Comparison of ENCODE assay signal across 1 cellular context in genomic region chr4:73069338-73070071, GRCh38.
TF ChIP-seq lines count a peak whose summit lies in the region.

Gene COX18 (minus strand): TSS chr4:73069716. CDS start chr4:73069649, 67 bp downstream.

TF ChIP-seq in HepG2, 621 proteins besides CTCF, POLR2A, EP300 and RAD21 (continued from another document and continues in another):
- TF ChIP-seq ZNF704 (CRISPR knock-in tag; IDR thresholded peaks at IDR 0.05; ENCODE audit: borderline replicate concordance), result peak; percentile 96
- TF ChIP-seq POGK (CRISPR knock-in tag; conservative IDR thresholded peaks at IDR 0.05), result peak; percentile 89
- peak; percentile 53; the same call in 1 of the 2 replicates for TF ChIP-seq E2F5 (CRISPR knock-in tag; conservative IDR thresholded peaks at IDR 0.05)
- no peak for TF ChIP-seq TRIM24 (CRISPR knock-in tag; IDR thresholded peaks at IDR 0.05)
- TF ChIP-seq RNF2 (conservative IDR thresholded peaks at IDR 0.05; ENCODE audit: low read depth), result peak; percentile 53
- no peak for TF ChIP-seq ZNF3 (CRISPR knock-in tag; IDR thresholded peaks at IDR 0.05)
- no peak for TF ChIP-seq ZFP62 (CRISPR knock-in tag; IDR thresholded peaks at IDR 0.05)
- TF ChIP-seq ZNF441 (CRISPR knock-in tag; IDR thresholded peaks at IDR 0.05; ENCODE audit: borderline replicate concordance), result peak; percentile 36
- TF ChIP-seq ATF2 (CRISPR knock-in tag; IDR thresholded peaks at IDR 0.05), result peak; percentile 99
- no peak for TF ChIP-seq SP1 (IDR thresholded peaks at IDR 0.05)
- peak; percentile 88 for TF ChIP-seq SP1 (CRISPR knock-in tag; IDR thresholded peaks at IDR 0.05)
- 0 out of 2 replicates have a peak, but pooled peaks have one; percentile 77 for TF ChIP-seq ZNF33B (CRISPR knock-in tag; IDR thresholded peaks at IDR 0.05)
- TF ChIP-seq KIAA2018 (CRISPR knock-in tag; IDR thresholded peaks at IDR 0.05; ENCODE audit: borderline replicate concordance), result peak; percentile 87; the same call in 1 of the 2 replicates
- no peak for TF ChIP-seq TOE1 (CRISPR knock-in tag; IDR thresholded peaks at IDR 0.05)
- TF ChIP-seq ZNF431 (CRISPR knock-in tag; IDR thresholded peaks at IDR 0.05; ENCODE audit: borderline replicate concordance, low read depth), result peak; percentile 80
- 0 out of 2 replicates have a peak, but pooled peaks have one; percentile 89 for TF ChIP-seq PRMT3 (CRISPR knock-in tag; IDR thresholded peaks at IDR 0.05; ENCODE audit: borderline replicate concordance, low read depth)
- no peak for TF ChIP-seq ATRX (CRISPR knock-in tag; IDR thresholded peaks at IDR 0.05; ENCODE audit: borderline replicate concordance)
- TF ChIP-seq NCOA1 (CRISPR knock-in tag; IDR thresholded peaks at IDR 0.05), result 0 out of 2 replicates have a peak, but pooled peaks have one; percentile 49
- TF ChIP-seq ZNF501 (CRISPR knock-in tag; IDR thresholded peaks at IDR 0.05), result peak; percentile 96
- peak; percentile 84 for TF ChIP-seq KLF11 (CRISPR knock-in tag; IDR thresholded peaks at IDR 0.05)
- peak; percentile 95 for TF ChIP-seq PRDM10 (CRISPR knock-in tag; IDR thresholded peaks at IDR 0.05; ENCODE audit: low read depth)
- 0 out of 2 replicates have a peak, but pooled peaks have one; percentile 92 for TF ChIP-seq WIZ (CRISPR knock-in tag; IDR thresholded peaks at IDR 0.05)
- TF ChIP-seq ZMYM3 (CRISPR knock-in tag; IDR thresholded peaks at IDR 0.05), result no peak
- TF ChIP-seq CAMTA2 (CRISPR knock-in tag; IDR thresholded peaks at IDR 0.05; ENCODE audit: borderline replicate concordance), result peak; percentile 74
- peak; percentile 62 for TF ChIP-seq ZNF678 (CRISPR knock-in tag; IDR thresholded peaks at IDR 0.05)
- TF ChIP-seq HNF1A (IDR thresholded peaks at IDR 0.05; ENCODE audit: low read depth), result no peak
- TF ChIP-seq HNF1A (CRISPR knock-in tag; IDR thresholded peaks at IDR 0.05; ENCODE audit: borderline replicate concordance), result peak; percentile 75; the same call in 1 of the 2 replicates
- peak; percentile 76; the same call in 1 of the 2 replicates for TF ChIP-seq ZNF766 (CRISPR knock-in tag; IDR thresholded peaks at IDR 0.05; ENCODE audit: borderline replicate concordance)
- peak; percentile 64 for TF ChIP-seq ZSCAN9 (CRISPR knock-in tag; IDR thresholded peaks at IDR 0.05; ENCODE audit: borderline replicate concordance)
- TF ChIP-seq MED8 (CRISPR knock-in tag; IDR thresholded peaks at IDR 0.05; ENCODE audit: insufficient replicate concordance), result peak; percentile 94
- TF ChIP-seq FIP1L1 (IDR thresholded peaks at IDR 0.05; ENCODE audit: borderline replicate concordance, insufficient read depth, low read depth, low read length), result peak; percentile 55; the same call in 1 of the 2 replicates
- TF ChIP-seq ZNF800 (CRISPR knock-in tag; IDR thresholded peaks at IDR 0.05), result peak; percentile 63; the same call in 1 of the 2 replicates
- peak; percentile 95 for TF ChIP-seq HIVEP1 (CRISPR knock-in tag; IDR thresholded peaks at IDR 0.05)
